ENCODE assay signal across 1 cellular context in the genomic region with DNA sequence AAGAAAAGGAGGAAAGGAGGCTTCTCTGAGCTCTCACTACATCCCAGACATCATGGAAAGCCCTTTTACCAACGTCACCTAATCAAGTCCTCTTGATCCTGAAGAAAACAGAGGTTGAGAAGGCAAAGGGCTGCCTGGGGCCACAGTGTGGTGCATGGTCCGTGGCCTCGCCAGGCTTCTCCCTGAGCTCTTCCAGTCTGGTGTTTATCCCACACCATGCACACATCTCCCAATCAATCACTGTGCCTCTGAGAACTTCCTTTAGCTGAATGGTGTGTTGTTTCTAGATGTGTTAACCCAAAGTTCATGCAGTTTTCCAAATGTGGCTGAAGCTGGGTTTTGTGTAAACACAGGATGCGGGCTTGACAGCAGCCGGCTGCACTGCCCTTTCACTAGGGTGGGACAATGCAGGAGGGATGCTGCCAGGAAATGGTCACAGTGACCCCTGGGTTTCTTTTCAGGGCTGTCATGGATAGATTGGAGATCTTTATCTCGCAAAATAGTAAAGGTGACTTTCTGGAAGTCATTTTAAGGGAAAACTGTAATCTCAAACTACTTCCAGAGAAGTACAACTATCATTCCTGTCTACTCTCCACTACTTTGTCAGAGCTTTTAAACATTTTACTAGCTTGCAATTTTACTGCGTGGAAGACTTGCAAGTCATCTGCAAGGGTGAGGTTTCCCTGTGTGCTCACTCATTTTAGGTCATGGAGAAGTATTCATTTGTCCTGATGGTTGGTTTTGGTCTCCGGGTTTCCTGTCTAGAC.
TF ChIP-seq lines count a peak whose summit lies in the region.

No MANE protein-coding gene starts in this region.

TF ChIP-seq in HepG2, 621 proteins besides CTCF, POLR2A, EP300 and RAD21 (continued from another document and continues in another):
- TF ChIP-seq ZNF234 (CRISPR knock-in tag; conservative IDR thresholded peaks at IDR 0.05) (no peak), ZBTB42 (CRISPR knock-in tag; IDR thresholded peaks at IDR 0.05) (no peak; the same call in 1 of the 2 replicates), PPARG (CRISPR knock-in tag; conservative IDR thresholded peaks at IDR 0.05) (peak; percentile 97), ZNF180 (CRISPR knock-in tag; IDR thresholded peaks at IDR 0.05; ENCODE audit: borderline replicate concordance, low read depth) (no peak), NFE2 (CRISPR knock-in tag; IDR thresholded peaks at IDR 0.05) (peak; percentile 11; the same call in 1 of the 2 replicates), AKAP8 (CRISPR knock-in tag; IDR thresholded peaks at IDR 0.05) (0 out of 2 replicates have a peak, but pooled peaks have one; percentile 64), ZNF709 (CRISPR knock-in tag; IDR thresholded peaks at IDR 0.05) (peak; percentile 31; the same call in 1 of the 2 replicates), ZNF616 (CRISPR knock-in tag; IDR thresholded peaks at IDR 0.05; ENCODE audit: low read depth) (no peak), HIVEP1 (CRISPR knock-in tag; IDR thresholded peaks at IDR 0.05) (no peak; the same call in 1 of the 2 replicates), ZNF431 (CRISPR knock-in tag; IDR thresholded peaks at IDR 0.05; ENCODE audit: borderline replicate concordance, low read depth) (peak; percentile 96), ZNF841 (CRISPR knock-in tag; IDR thresholded peaks at IDR 0.05; ENCODE audit: borderline replicate concordance) (no peak), CHCHD3 (CRISPR knock-in tag; IDR thresholded peaks at IDR 0.05) (no peak), ZNF878 (CRISPR knock-in tag; IDR thresholded peaks at IDR 0.05) (peak; percentile 72; the same call in 1 of the 2 replicates), CHD4 (IDR thresholded peaks at IDR 0.05; ENCODE audit: borderline replicate concordance, low read length) (peak; percentile 60; the same call in 1 of the 2 replicates), NCOA5 (CRISPR knock-in tag; IDR thresholded peaks at IDR 0.05) (no peak), ZNF605 (CRISPR knock-in tag; IDR thresholded peaks at IDR 0.05) (peak; percentile 98), NAIF1 (CRISPR knock-in tag; IDR thresholded peaks at IDR 0.05; ENCODE audit: borderline replicate concordance) (peak; percentile 75; the same call in 1 of the 2 replicates), ZFAT (CRISPR knock-in tag; conservative IDR thresholded peaks at IDR 0.05) (no peak), ZNF577 (CRISPR knock-in tag; IDR thresholded peaks at IDR 0.05; ENCODE audit: borderline replicate concordance, low read depth) (no peak), NFIB (CRISPR knock-in tag; IDR thresholded peaks at IDR 0.05; ENCODE audit: borderline replicate concordance) (no peak), MBD4 (IDR thresholded peaks at IDR 0.05; ENCODE audit: borderline replicate concordance, low read length) (no peak; the same call in 1 of the 2 replicates), GTF2F1 (IDR thresholded peaks at IDR 0.05; ENCODE audit: low read length) (no peak), ZNF891 (CRISPR knock-in tag; IDR thresholded peaks at IDR 0.05) (no peak; the same call in 1 of the 2 replicates), ZFP37 (CRISPR knock-in tag; IDR thresholded peaks at IDR 0.05; ENCODE audit: borderline replicate concordance) (no peak), ZNF451 (CRISPR knock-in tag; IDR thresholded peaks at IDR 0.05) (peak; percentile 35; the same call in 1 of the 2 replicates)
- TF ChIP-seq, protein P1, sequence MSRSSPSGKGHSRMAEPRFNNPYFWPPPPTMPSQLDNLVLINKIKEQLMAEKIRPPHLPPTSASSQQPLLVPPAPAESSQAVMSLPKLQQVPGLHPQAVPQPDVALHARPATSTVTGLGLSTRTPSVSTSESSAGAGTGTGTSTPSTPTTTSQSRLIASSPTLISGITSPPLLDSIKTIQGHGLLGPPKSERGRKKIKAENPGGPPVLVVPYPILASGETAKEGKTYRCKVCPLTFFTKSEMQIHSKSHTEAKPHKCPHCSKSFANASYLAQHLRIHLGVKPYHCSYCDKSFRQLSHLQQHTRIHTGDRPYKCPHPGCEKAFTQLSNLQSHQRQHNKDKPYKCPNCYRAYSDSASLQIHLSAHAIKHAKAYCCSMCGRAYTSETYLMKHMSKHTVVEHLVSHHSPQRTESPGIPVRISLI (CRISPR knock-in tag; IDR thresholded peaks at IDR 0.05; ENCODE audit: borderline replicate concordance) = peak; percentile 77; the same call in 1 of the 2 replicates
- TF ChIP-seq, protein P2, sequence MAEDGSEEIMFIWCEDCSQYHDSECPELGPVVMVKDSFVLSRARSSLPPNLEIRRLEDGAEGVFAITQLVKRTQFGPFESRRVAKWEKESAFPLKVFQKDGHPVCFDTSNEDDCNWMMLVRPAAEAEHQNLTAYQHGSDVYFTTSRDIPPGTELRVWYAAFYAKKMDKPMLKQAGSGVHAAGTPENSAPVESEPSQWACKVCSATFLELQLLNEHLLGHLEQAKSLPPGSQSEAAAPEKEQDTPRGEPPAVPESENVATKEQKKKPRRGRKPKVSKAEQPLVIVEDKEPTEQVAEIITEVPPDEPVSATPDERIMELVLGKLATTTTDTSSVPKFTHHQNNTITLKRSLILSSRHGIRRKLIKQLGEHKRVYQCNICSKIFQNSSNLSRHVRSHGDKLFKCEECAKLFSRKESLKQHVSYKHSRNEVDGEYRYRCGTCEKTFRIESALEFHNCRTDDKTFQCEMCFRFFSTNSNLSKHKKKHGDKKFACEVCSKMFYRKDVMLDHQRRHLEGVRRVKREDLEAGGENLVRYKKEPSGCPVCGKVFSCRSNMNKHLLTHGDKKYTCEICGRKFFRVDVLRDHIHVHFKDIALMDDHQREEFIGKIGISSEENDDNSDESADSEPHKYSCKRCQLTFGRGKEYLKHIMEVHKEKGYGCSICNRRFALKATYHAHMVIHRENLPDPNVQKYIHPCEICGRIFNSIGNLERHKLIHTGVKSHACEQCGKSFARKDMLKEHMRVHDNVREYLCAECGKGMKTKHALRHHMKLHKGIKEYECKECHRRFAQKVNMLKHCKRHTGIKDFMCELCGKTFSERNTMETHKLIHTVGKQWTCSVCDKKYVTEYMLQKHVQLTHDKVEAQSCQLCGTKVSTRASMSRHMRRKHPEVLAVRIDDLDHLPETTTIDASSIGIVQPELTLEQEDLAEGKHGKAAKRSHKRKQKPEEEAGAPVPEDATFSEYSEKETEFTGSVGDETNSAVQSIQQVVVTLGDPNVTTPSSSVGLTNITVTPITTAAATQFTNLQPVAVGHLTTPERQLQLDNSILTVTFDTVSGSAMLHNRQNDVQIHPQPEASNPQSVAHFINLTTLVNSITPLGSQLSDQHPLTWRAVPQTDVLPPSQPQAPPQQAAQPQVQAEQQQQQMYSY (CRISPR knock-in tag; IDR thresholded peaks at IDR 0.05) = peak; percentile 76
- TF ChIP-seq, protein P3, sequence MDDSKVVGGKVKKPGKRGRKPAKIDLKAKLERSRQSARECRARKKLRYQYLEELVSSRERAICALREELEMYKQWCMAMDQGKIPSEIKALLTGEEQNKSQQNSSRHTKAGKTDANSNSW (CRISPR knock-in tag; IDR thresholded peaks at IDR 0.05; ENCODE audit: borderline replicate concordance) = no peak
- TF ChIP-seq, protein P4, sequence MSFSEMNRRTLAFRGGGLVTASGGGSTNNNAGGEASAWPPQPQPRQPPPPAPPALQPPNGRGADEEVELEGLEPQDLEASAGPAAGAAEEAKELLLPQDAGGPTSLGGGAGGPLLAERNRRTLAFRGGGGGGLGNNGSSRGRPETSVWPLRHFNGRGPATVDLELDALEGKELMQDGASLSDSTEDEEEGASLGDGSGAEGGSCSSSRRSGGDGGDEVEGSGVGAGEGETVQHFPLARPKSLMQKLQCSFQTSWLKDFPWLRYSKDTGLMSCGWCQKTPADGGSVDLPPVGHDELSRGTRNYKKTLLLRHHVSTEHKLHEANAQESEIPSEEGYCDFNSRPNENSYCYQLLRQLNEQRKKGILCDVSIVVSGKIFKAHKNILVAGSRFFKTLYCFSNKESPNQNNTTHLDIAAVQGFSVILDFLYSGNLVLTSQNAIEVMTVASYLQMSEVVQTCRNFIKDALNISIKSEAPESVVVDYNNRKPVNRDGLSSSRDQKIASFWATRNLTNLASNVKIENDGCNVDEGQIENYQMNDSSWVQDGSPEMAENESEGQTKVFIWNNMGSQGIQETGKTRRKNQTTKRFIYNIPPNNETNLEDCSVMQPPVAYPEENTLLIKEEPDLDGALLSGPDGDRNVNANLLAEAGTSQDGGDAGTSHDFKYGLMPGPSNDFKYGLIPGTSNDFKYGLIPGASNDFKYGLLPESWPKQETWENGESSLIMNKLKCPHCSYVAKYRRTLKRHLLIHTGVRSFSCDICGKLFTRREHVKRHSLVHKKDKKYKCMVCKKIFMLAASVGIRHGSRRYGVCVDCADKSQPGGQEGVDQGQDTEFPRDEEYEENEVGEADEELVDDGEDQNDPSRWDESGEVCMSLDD (CRISPR knock-in tag; IDR thresholded peaks at IDR 0.05; ENCODE audit: borderline replicate concordance) = no peak; the same call in 1 of the 2 replicates
- TF ChIP-seq, protein P5, sequence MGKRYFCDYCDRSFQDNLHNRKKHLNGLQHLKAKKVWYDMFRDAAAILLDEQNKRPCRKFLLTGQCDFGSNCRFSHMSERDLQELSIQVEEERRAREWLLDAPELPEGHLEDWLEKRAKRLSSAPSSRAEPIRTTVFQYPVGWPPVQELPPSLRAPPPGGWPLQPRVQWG (CRISPR knock-in tag; IDR thresholded peaks at IDR 0.05; ENCODE audit: borderline replicate concordance, low read depth) = no peak
- TF ChIP-seq, protein P6, sequence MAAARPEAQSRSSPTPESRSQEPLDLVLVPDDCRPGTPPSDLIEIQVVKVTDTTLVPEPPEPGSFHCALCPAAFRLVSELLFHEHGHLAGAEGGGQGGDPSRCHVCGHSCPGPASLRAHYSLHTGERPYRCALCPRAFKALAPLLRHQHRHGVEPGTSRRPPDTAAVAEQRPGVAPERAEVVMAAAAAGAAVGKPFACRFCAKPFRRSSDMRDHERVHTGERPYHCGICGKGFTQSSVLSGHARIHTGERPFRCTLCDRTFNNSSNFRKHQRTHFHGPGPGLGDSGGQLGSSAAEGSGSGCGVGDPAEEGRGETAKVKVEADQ (CRISPR knock-in tag; IDR thresholded peaks at IDR 0.05; ENCODE audit: borderline replicate concordance) = peak; percentile 83
- TF ChIP-seq, protein P7, sequence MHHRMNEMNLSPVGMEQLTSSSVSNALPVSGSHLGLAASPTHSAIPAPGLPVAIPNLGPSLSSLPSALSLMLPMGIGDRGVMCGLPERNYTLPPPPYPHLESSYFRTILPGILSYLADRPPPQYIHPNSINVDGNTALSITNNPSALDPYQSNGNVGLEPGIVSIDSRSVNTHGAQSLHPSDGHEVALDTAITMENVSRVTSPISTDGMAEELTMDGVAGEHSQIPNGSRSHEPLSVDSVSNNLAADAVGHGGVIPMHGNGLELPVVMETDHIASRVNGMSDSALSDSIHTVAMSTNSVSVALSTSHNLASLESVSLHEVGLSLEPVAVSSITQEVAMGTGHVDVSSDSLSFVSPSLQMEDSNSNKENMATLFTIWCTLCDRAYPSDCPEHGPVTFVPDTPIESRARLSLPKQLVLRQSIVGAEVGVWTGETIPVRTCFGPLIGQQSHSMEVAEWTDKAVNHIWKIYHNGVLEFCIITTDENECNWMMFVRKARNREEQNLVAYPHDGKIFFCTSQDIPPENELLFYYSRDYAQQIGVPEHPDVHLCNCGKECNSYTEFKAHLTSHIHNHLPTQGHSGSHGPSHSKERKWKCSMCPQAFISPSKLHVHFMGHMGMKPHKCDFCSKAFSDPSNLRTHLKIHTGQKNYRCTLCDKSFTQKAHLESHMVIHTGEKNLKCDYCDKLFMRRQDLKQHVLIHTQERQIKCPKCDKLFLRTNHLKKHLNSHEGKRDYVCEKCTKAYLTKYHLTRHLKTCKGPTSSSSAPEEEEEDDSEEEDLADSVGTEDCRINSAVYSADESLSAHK (CRISPR knock-in tag; IDR thresholded peaks at IDR 0.05; ENCODE audit: borderline replicate concordance) = no peak
- TF ChIP-seq, protein P8, sequence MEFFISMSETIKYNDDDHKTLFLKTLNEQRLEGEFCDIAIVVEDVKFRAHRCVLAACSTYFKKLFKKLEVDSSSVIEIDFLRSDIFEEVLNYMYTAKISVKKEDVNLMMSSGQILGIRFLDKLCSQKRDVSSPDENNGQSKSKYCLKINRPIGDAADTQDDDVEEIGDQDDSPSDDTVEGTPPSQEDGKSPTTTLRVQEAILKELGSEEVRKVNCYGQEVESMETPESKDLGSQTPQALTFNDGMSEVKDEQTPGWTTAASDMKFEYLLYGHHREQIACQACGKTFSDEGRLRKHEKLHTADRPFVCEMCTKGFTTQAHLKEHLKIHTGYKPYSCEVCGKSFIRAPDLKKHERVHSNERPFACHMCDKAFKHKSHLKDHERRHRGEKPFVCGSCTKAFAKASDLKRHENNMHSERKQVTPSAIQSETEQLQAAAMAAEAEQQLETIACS (CRISPR knock-in tag; IDR thresholded peaks at IDR 0.05) = no peak
- TF ChIP-seq, protein P9, sequence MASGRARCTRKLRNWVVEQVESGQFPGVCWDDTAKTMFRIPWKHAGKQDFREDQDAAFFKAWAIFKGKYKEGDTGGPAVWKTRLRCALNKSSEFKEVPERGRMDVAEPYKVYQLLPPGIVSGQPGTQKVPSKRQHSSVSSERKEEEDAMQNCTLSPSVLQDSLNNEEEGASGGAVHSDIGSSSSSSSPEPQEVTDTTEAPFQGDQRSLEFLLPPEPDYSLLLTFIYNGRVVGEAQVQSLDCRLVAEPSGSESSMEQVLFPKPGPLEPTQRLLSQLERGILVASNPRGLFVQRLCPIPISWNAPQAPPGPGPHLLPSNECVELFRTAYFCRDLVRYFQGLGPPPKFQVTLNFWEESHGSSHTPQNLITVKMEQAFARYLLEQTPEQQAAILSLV (CRISPR knock-in tag; IDR thresholded peaks at IDR 0.05; ENCODE audit: borderline replicate concordance) = peak; percentile 72
- TF ChIP-seq, protein P10, sequence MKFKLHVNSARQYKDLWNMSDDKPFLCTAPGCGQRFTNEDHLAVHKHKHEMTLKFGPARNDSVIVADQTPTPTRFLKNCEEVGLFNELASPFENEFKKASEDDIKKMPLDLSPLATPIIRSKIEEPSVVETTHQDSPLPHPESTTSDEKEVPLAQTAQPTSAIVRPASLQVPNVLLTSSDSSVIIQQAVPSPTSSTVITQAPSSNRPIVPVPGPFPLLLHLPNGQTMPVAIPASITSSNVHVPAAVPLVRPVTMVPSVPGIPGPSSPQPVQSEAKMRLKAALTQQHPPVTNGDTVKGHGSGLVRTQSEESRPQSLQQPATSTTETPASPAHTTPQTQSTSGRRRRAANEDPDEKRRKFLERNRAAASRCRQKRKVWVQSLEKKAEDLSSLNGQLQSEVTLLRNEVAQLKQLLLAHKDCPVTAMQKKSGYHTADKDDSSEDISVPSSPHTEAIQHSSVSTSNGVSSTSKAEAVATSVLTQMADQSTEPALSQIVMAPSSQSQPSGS (CRISPR knock-in tag; IDR thresholded peaks at IDR 0.05) = peak; percentile 96
